16 cellular contexts compared by ENCODE assay signal in the genomic region with DNA sequence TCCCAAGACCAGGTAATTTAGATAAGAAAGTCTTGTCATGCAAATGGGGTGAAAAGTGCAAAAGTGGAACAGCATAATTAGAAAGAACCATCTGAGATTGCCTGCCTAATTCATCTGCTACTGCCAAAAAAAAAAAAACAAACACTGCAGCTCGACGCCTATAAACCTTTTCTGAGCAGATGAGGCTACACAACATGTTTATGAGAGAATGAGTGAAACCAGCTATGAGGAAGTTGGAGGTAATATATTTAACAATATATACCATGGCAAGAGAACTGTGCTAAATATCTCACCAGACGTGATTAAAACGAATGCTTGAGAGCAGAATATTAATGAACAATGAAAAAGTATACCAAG. TPM values are rescaled to one million over a fixed set of nuclear protein-coding genes. Genes with fewer than 3 reads are reported as not detected.
A peak's percentile ranks its signal among the peaks of the same experiment; 100 is the strongest.
DNase-seq lines count a peak whose midpoint lies in the region; ATAC-seq and TF ChIP-seq lines count a peak whose summit lies in the region.
"Had no signal": no experiment of that assay in that cellular context is flagged by ENCODE, and none has a peak within 500 bp of the region (broad histone marks: within the 10 kb centered on the region; RNA-seq: fewer than 3 reads in every experiment).

No MANE protein-coding gene starts in this region.

- no peak overlapping the region for H2BK15ac ChIP-seq in neuronal stem cell (ENCODE audit: low read length)

- H3K27me3 Mint-ChIP-seq in nephron progenitor cell (ENCODE audit: low read depth, poor library complexity) = peaks cover 3% of the 10 kb centered on the region

- H3K4me1 ChIP-seq in GM23248 (ENCODE audit: insufficient read depth) = peaks cover 70% of the 10 kb centered on the region
- H3K4me1 ChIP-seq in RWPE2 (ENCODE audit: insufficient read depth, poor library complexity, severe bottlenecking) = peaks cover 40% of the 10 kb centered on the region
- peaks cover 3 to 26% of the 10 kb centered on the region in 2 donors for H3K4me1 ChIP-seq in neuronal stem cell (ENCODE audit: control insufficient read depth in 2 of 2, insufficient read depth in 1 of 2, low read depth in 1 of 2, low read length in 2 of 2)

- H3K36me3 ChIP-seq in GM23248 (ENCODE audit: low read depth) = peaks cover 70% of the 10 kb centered on the region
- H3K36me3 ChIP-seq in RWPE2 (ENCODE audit: low read depth) = no peaks in the 10 kb centered on the region
- H3K36me3 ChIP-seq in neuronal stem cell (replicated peaks in 1 of 2; ENCODE audit: control insufficient read depth in 2 of 2, insufficient read depth in 2 of 2, low read length in 2 of 2) = no peaks in the 10 kb centered on the region

- in situ Hi-C loops in GM23248 (cut with MboI) = no loop called here

- H3K23ac ChIP-seq in neuronal stem cell (ENCODE audit: low read depth, low read length, poor library complexity) = no peak overlapping the region

- no peak for TF ChIP-seq CTCF in GM12865 (IDR thresholded peaks at IDR 0.05; ENCODE audit: insufficient read depth, low read depth, low read length, missing control alignments)
- TF ChIP-seq CTCF in RWPE2 (IDR thresholded peaks at IDR 0.05; ENCODE audit: poor library complexity, severe bottlenecking) = no peak
- TF ChIP-seq CTCF in nephron progenitor cell (IDR thresholded peaks at IDR 0.05) = no peak

- H3K79me2 ChIP-seq in GM23248 (ENCODE audit: insufficient read depth) = peaks cover 54% of the 10 kb centered on the region

- H3K14ac ChIP-seq in neuronal stem cell (ENCODE audit: low read length) = no peak overlapping the region

- H3K27ac ChIP-seq in GM23248 (peak overlapping the region; percentile 88), RWPE2 (ENCODE audit: poor library complexity, severe bottlenecking) (peak overlapping the region; percentile 94), neuronal stem cell (replicated peaks; ENCODE audit: low read length) (no peak overlapping the region)

- no peak overlapping the region for H4K91ac ChIP-seq in neuronal stem cell (ENCODE audit: low read depth, low read length, poor library complexity)

- H3K27ac Mint-ChIP-seq in nephron progenitor cell = peak overlapping the region; percentile 7
- H3K27ac Mint-ChIP-seq: activated naive CD4-positive, alpha-beta T cell treated with anti-CD3 and anti-CD28 coated beads, Interleukin-2, amount 10 ng/mL, durations not matched to agents 7 days and 5 days had no signal

- peaks cover 91% of the 10 kb centered on the region for H3F3A ChIP-seq in GM23248 (ENCODE audit: insufficient read depth)

- H3K4ac ChIP-seq in neuronal stem cell (ENCODE audit: low read length) = no peak overlapping the region

- no peak overlapping the region for H3K4me3 ChIP-seq in GM12865 (ENCODE audit: low read depth, low read length)
- H3K4me3 ChIP-seq in GM23248 = no peak overlapping the region
- no peak overlapping the region for H3K4me3 ChIP-seq in RWPE2 (ENCODE audit: severe bottlenecking)
- H3K4me3 ChIP-seq in neuronal stem cell (ENCODE audit: low read length in 2 of 2) = no peak overlapping the region

- H3K4me2 ChIP-seq in GM23248 (ENCODE audit: unreplicated experiment) (peak overlapping the region; percentile 22), neuronal stem cell (ENCODE audit: insufficient read depth, low read length, poor library complexity, severe bottlenecking) (no peak overlapping the region)

- no peaks in the 10 kb centered on the region for H4K20me1 ChIP-seq in GM23248 (ENCODE audit: insufficient read depth)

- H2BK120ac ChIP-seq in neuronal stem cell (ENCODE audit: low read depth, low read length) = no peak overlapping the region

- no peak overlapping the region for H2BK12ac ChIP-seq in neuronal stem cell (ENCODE audit: low read length)

- H3K9ac ChIP-seq in GM23248 = peak overlapping the region; percentile 52
- H3K9ac ChIP-seq in neuronal stem cell (ENCODE audit: low read depth, low read length, poor library complexity) = no peak overlapping the region

- no peak for ATAC-seq in RWPE2 (ENCODE audit: low read depth)

- H3K79me1 ChIP-seq in neuronal stem cell (ENCODE audit: low read depth, low read length) = no peaks in the 10 kb centered on the region

- 13 to 19% methylated on average over 4 of the region's 4 CpGs for WGBS in GM23248 (ENCODE audit: low coverage in 1 of 2, low lambda C conversion rate in 2 of 2, missing lambda C conversion rate in 2 of 2), 2 experiments
- WGBS in neuronal stem cell (ENCODE audit: extremely low coverage in 2 of 2, insufficient read length in 2 of 2, insufficient replicate concordance in 1 of 2), 2 donors = no CpG with 5 or more reads among the region's 4 CpGs

- peaks cover 59% of the 10 kb centered on the region for H3K36me3 Mint-ChIP-seq in nephron progenitor cell (ENCODE audit: low read depth)
- H3K36me3 Mint-ChIP-seq: activated naive CD4-positive, alpha-beta T cell treated with anti-CD3 and anti-CD28 coated beads, Interleukin-2, amount 10 ng/mL, durations not matched to agents 7 days and 5 days had no signal

- no peaks in the 10 kb centered on the region for H3K9me2 ChIP-seq in GM23248 (ENCODE audit: insufficient read depth)

- H2AK5ac ChIP-seq in neuronal stem cell (ENCODE audit: low read depth, low read length) = no peak overlapping the region

- DNase-seq in GM12865 (ENCODE audit: low read depth) = peak; percentile 1
- peak; percentile 60 for DNase-seq in GM23248
- DNase-seq in RWPE2 (ENCODE audit: low spot score) = no peak
- no peak for DNase-seq in nephron progenitor cell
- no peak for DNase-seq in NCI-H1436 (lab: John Stamatoyannopoulos, UW)
- no peak for DNase-seq in neuronal stem cell (ENCODE audit: low spot score)
- DNase-seq in SIG-M5 treated with dmso at 0.1 percent for 504 hours (lab: John Stamatoyannopoulos, UW; ENCODE audit: unreplicated experiment) = no peak
- no peak for DNase-seq in activated effector memory CD4-positive, alpha-beta T cell treated with Interleukin-2 at 50 U/mL for 16 hours
- DNase-seq: activated naive CD4-positive, alpha-beta T cell treated with anti-CD3 and anti-CD28 coated beads, Interleukin-2, amount 10 ng/mL, durations not matched to agents 7 days and 5 days; caudate nucleus; DND-41; NCI-H1436 treated with DMSO at 0.1 percent for 48 hours; NCI-H526; SIG-M5; stimulated activated CD4-positive, alpha-beta T cell treated with anti-CD3 and anti-CD28 coated beads, Interleukin-12 subunit alpha, Interleukin-12 subunit beta, amount 100 ng/mL, for 4 hours had no signal

- no peak overlapping the region for H2BK5ac ChIP-seq in neuronal stem cell (ENCODE audit: low read length)

- H3K18ac ChIP-seq in neuronal stem cell (ENCODE audit: low read length) = no peak overlapping the region

- peaks cover 12% of the 10 kb centered on the region for H3K9me3 Mint-ChIP-seq in nephron progenitor cell
- H3K9me3 Mint-ChIP-seq: activated naive CD4-positive, alpha-beta T cell treated with anti-CD3 and anti-CD28 coated beads, Interleukin-2, amount 10 ng/mL, durations not matched to agents 7 days and 5 days had no signal

- H3K27me3 ChIP-seq in GM23248 (replicated peaks; ENCODE audit: insufficient read depth) (no peaks in the 10 kb centered on the region), RWPE2 (ENCODE audit: insufficient read depth, poor library complexity, severe bottlenecking) (no peaks in the 10 kb centered on the region), neuronal stem cell (ENCODE audit: control insufficient read depth in 3 of 3, insufficient read depth in 3 of 3, low read depth in 1 of 3, low read length in 3 of 3) (no peaks in the 10 kb centered on the region)

- H3K9me3 ChIP-seq in GM23248 (ENCODE audit: low read depth) = no peaks in the 10 kb centered on the region
- no peaks in the 10 kb centered on the region for H3K9me3 ChIP-seq in RWPE2 (ENCODE audit: severe bottlenecking)
- H3K9me3 ChIP-seq in neuronal stem cell (replicated peaks in 1 of 2; ENCODE audit: control insufficient read depth in 2 of 2, insufficient read depth in 1 of 2, low read depth in 1 of 2, low read length in 2 of 2) = peaks cover 0 to 5% of the 10 kb centered on the region in 2 donors

- H3K4me1 Mint-ChIP-seq in nephron progenitor cell = peaks cover 65% of the 10 kb centered on the region
- H3K4me1 Mint-ChIP-seq: activated naive CD4-positive, alpha-beta T cell treated with anti-CD3 and anti-CD28 coated beads, Interleukin-2, amount 10 ng/mL, durations not matched to agents 7 days and 5 days had no signal

- H2AFZ ChIP-seq in GM23248 (no peak overlapping the region), neuronal stem cell (ENCODE audit: low read length) (no peak overlapping the region)

- H4K8ac ChIP-seq in neuronal stem cell (ENCODE audit: low read depth, low read length) = no peak overlapping the region

- no peak overlapping the region for H3K4me3 Mint-ChIP-seq in nephron progenitor cell
- H3K4me3 Mint-ChIP-seq: activated naive CD4-positive, alpha-beta T cell treated with anti-CD3 and anti-CD28 coated beads, Interleukin-2, amount 10 ng/mL, durations not matched to agents 7 days and 5 days had no signal

RNA-seq across cellular contexts. Expression of a gene that starts 50.0 kb away (rescaled TPM):
- total RNA-seq in GM23248 (2014; rRNA removed; shearing (Covaris generic)) = 429 and 440 TPM in 2 replicates
- polyA plus RNA-seq in GM23248 (2016; fragmentation: Nextera tagmentation; extraction: Ambion mirVana) = 331 and 339 TPM in 2 replicates
- polyA plus RNA-seq in neuronal stem cell (2013, experiment 1 of 2) = 1.6 TPM
- 1.4 TPM for polyA plus RNA-seq in neuronal stem cell (2013, experiment 2 of 2)
- total RNA-seq: activated CD8-positive, alpha-beta memory T cell treated with anti-CD3 and anti-CD28 coated beads for 36 hours had no signal

Comparison
In these comparisons a context has a peak if more than half of its experiments do, and no peak if none do; other contexts are left out.
1. DNase-seq: peak in GM12865 (single experiment) and GM23248 (single experiment); none in RWPE2 (single experiment), nephron progenitor cell (single experiment), NCI-H1436 (single experiment), neuronal stem cell (single experiment), SIG-M5 treated with dmso at 0.1 percent for 504 hours (single experiment) and activated effector memory CD4-positive, alpha-beta T cell treated with Interleukin-2 at 50 U/mL for 16 hours (single experiment).